8 cellular contexts compared by ENCODE assay signal in the genomic region with DNA sequence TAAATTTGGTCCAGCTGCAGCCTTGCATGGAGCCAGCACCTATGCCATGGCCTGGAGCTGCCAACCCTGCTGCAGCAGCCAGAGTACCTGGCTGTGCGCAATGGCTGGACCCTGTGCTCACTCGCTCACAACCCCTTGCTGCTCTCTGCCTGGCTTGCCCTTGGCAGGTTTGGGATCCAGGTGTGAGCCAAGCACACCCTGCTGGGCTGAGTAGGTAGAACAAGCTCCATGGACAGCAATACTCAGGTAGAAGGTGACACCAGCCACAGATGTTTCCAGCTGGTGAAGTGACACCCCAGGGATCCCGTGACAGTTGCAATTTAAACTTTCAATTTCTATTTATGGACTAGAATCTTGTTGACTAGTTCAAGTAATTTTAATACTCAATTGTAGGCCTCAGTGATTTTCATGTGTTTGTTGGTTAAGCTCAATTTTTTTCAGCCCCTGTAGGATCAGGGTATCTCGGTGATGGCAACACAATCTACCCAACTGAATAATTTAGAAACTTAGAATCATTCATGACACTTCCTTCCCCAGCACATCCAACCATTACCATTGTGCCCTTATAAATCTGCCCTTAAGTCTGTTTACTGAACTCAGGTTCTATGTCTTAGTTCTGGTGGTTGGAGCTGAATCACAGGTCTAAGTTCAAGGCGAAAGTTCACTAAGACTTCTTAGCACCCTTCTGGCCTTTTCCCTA.
DNase-seq lines count a peak whose midpoint lies in the region; ATAC-seq and TF ChIP-seq lines count a peak whose summit lies in the region.

No MANE protein-coding gene starts in this region.

- no peaks in the 10 kb centered on the region for H3K9me3 ChIP-seq in left lung

- DNase-seq in GM12864 (ENCODE audit: low read depth) (peak; percentile 12), GM23338 (ENCODE audit: low spot score) (peak; percentile 13), activated B cell treated with CpG ODN at 0.5 μM for 24 hours (no peak), left lung (no peak), NOMO-1 (lab: John Stamatoyannopoulos, UW; ENCODE audit: unreplicated experiment in 2 of 2) (no peak), NCI-H2196 (lab: John Stamatoyannopoulos, UW; ENCODE audit: unreplicated experiment) (no peak), NCI-H1436 (lab: John Stamatoyannopoulos, UW) (no peak)

- H3F3A ChIP-seq in GM23338 (replicated peaks; ENCODE audit: low read depth) = no peaks in the 10 kb centered on the region

- no peak overlapping the region for H3K27ac Mint-ChIP-seq in GM23338
- H3K27ac Mint-ChIP-seq in activated B cell treated with CpG ODN at 0.5 μM for 24 hours = no peak overlapping the region

- intact Hi-C loops in activated B cell treated with CpG ODN at 0.5 μM for 24 hours (cut with micrococcal nuclease) (loop anchor here (1.0 to 10.0 kb wide), 3 partner anchors 430 to 1190 kb away; no protein-coding TSS in a partner anchor), left lung (cut with DNase I) (no loop called here)

- POLR2A ChIA-PET in activated B cell treated with CpG ODN at 0.5 μM for 24 hours (lab: Charles Lee) = no interaction called here

- H3K4me3 ChIP-seq in GM12864 (ENCODE audit: low read depth, low read length) (no peak overlapping the region), GM23338 (no peak overlapping the region), left lung (no peak overlapping the region)

- H3K9me2 ChIP-seq in GM23338 (ENCODE audit: insufficient read depth) = no peaks in the 10 kb centered on the region

- peaks cover 15% of the 10 kb centered on the region for H3K4me1 ChIP-seq in GM23338 (ENCODE audit: insufficient read depth)
- no peaks in the 10 kb centered on the region for H3K4me1 ChIP-seq in left lung

- no peak overlapping the region for H2AFZ ChIP-seq in GM23338

- H3K4me1 Mint-ChIP-seq in GM23338 = peaks cover 15% of the 10 kb centered on the region
- H3K4me1 Mint-ChIP-seq in activated B cell treated with CpG ODN at 0.5 μM for 24 hours = peaks cover 4% of the 10 kb centered on the region

- H3K27me3 ChIP-seq in GM23338 (ENCODE audit: insufficient read depth) (no peaks in the 10 kb centered on the region), left lung (peaks cover 0 to 6% of the 10 kb centered on the region in 2 donors)

- TF ChIP-seq CTCF in GM12864 (IDR thresholded peaks at IDR 0.05; ENCODE audit: low read depth, low read length, missing control alignments) (peak; percentile 48), GM23338 (conservative IDR thresholded peaks at IDR 0.05; ENCODE audit: low read depth in 2 of 2) (peak in 1 of 2 experiments; percentile 53; a peak in 3 of 4 replicates), activated B cell treated with CpG ODN at 0.5 μM for 24 hours (IDR thresholded peaks at IDR 0.05) (no peak), left lung (IDR thresholded peaks at IDR 0.05) (no peak)

- ATAC-seq in GM23338 = no peak
- ATAC-seq in activated B cell treated with CpG ODN at 0.5 μM for 24 hours (ENCODE audit: low read depth) = peak; percentile 50
- ATAC-seq in left lung = peak; percentile 34
- no peak for ATAC-seq in GM21717 (IDR thresholded peaks at IDR 0.05; ENCODE audit: unreplicated experiment)

- H3K9me3 Mint-ChIP-seq in GM23338 = peaks cover 20% of the 10 kb centered on the region
- H3K9me3 Mint-ChIP-seq in activated B cell treated with CpG ODN at 0.5 μM for 24 hours = peaks cover 3% of the 10 kb centered on the region

- H3K4me3 Mint-ChIP-seq in GM23338 (no peak overlapping the region), activated B cell treated with CpG ODN at 0.5 μM for 24 hours (no peak overlapping the region)

- H3K36me3 ChIP-seq in GM23338 (ENCODE audit: insufficient read depth) = no peaks in the 10 kb centered on the region
- H3K36me3 ChIP-seq in left lung = no peaks in the 10 kb centered on the region

- CTCF ChIA-PET in activated B cell treated with CpG ODN at 0.5 μM for 24 hours (lab: Charles Lee) = interaction anchor here (0.6 to 1.9 kb wide), 6 partner anchors 483 to 1190 kb away, joined by 3 to 4 read pairs (median 4); a partner anchor contains a TSS

- no peak overlapping the region for H3K4me2 ChIP-seq in GM23338

- H3K27ac ChIP-seq in GM23338 (ENCODE audit: low read depth) (no peak overlapping the region), left lung (no peak overlapping the region)

- peaks cover 4% of the 10 kb centered on the region; the same call in 1 of the 3 replicates for H3K36me3 Mint-ChIP-seq in GM23338 (ENCODE audit: low read depth)
- H3K36me3 Mint-ChIP-seq in activated B cell treated with CpG ODN at 0.5 μM for 24 hours (ENCODE audit: low read depth) = no peaks in the 10 kb centered on the region

- H3K27me3 Mint-ChIP-seq in GM23338 (ENCODE audit: insufficient read depth, low read depth, poor library complexity) (peaks cover 6% of the 10 kb centered on the region), activated B cell treated with CpG ODN at 0.5 μM for 24 hours (peaks cover 15% of the 10 kb centered on the region)

- no peaks in the 10 kb centered on the region for H3K79me2 ChIP-seq in GM23338 (replicated peaks; ENCODE audit: insufficient read depth)

- H4K20me1 ChIP-seq in GM23338 (replicated peaks; ENCODE audit: insufficient read depth) = no peaks in the 10 kb centered on the region

TF ChIP-seq in GM23338, 12 proteins besides CTCF, POLR2A, EP300 and RAD21:
- TF ChIP-seq, protein P1, sequence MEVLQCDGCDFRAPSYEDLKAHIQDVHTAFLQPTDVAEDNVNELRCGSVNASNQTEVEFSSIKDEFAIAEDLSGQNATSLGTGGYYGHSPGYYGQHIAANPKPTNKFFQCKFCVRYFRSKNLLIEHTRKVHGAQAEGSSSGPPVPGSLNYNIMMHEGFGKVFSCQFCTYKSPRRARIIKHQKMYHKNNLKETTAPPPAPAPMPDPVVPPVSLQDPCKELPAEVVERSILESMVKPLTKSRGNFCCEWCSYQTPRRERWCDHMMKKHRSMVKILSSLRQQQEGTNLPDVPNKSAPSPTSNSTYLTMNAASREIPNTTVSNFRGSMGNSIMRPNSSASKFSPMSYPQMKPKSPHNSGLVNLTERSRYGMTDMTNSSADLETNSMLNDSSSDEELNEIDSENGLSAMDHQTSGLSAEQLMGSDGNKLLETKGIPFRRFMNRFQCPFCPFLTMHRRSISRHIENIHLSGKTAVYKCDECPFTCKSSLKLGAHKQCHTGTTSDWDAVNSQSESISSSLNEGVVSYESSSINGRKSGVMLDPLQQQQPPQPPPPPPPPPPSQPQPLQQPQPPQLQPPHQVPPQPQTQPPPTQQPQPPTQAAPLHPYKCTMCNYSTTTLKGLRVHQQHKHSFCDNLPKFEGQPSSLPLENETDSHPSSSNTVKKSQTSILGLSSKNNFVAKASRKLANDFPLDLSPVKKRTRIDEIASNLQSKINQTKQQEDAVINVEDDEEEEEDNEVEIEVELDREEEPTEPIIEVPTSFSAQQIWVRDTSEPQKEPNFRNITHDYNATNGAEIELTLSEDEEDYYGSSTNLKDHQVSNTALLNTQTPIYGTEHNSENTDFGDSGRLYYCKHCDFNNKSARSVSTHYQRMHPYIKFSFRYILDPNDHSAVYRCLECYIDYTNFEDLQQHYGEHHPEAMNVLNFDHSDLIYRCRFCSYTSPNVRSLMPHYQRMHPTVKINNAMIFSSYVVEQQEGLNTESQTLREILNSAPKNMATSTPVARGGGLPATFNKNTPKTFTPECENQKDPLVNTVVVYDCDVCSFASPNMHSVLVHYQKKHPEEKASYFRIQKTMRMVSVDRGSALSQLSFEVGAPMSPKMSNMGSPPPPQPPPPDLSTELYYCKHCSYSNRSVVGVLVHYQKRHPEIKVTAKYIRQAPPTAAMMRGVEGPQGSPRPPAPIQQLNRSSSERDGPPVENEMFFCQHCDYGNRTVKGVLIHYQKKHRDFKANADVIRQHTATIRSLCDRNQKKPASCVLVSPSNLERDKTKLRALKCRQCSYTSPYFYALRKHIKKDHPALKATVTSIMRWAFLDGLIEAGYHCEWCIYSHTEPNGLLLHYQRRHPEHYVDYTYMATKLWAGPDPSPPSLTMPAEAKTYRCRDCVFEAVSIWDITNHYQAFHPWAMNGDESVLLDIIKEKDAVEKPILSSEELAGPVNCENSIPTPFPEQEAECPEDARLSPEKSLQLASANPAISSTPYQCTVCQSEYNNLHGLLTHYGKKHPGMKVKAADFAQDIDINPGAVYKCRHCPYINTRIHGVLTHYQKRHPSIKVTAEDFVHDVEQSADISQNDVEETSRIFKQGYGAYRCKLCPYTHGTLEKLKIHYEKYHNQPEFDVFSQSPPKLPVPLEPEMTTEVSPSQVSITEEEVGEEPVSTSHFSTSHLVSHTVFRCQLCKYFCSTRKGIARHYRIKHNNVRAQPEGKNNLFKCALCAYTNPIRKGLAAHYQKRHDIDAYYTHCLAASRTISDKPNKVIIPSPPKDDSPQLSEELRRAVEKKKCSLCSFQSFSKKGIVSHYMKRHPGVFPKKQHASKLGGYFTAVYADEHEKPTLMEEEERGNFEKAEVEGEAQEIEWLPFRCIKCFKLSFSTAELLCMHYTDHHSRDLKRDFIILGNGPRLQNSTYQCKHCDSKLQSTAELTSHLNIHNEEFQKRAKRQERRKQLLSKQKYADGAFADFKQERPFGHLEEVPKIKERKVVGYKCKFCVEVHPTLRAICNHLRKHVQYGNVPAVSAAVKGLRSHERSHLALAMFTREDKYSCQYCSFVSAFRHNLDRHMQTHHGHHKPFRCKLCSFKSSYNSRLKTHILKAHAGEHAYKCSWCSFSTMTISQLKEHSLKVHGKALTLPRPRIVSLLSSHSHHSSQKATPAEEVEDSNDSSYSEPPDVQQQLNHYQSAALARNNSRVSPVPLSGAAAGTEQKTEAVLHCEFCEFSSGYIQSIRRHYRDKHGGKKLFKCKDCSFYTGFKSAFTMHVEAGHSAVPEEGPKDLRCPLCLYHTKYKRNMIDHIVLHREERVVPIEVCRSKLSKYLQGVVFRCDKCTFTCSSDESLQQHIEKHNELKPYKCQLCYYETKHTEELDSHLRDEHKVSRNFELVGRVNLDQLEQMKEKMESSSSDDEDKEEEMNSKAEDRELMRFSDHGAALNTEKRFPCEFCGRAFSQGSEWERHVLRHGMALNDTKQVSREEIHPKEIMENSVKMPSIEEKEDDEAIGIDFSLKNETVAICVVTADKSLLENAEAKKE (CRISPR knock-in tag; IDR thresholded peaks at IDR 0.05) = no peak
- no peak for TF ChIP-seq CREB1 (CRISPR knock-in tag; IDR thresholded peaks at IDR 0.05; ENCODE audit: low read depth)

Comparison
In these comparisons a context has a peak if more than half of its experiments do, and no peak if none do; other contexts are left out.
1. DNase-seq: peak in GM12864 (single experiment) and GM23338 (single experiment); none in activated B cell treated with CpG ODN at 0.5 μM for 24 hours (single experiment), left lung (0 of 2), NOMO-1 (0 of 2), NCI-H2196 (single experiment) and NCI-H1436 (single experiment).
2. ATAC-seq: peak in activated B cell treated with CpG ODN at 0.5 μM for 24 hours (single experiment) and left lung (single experiment); none in GM23338 (single experiment) and GM21717 (single experiment).